Comparison of ENCODE assay signal across 3 cellular contexts in the genomic region with DNA sequence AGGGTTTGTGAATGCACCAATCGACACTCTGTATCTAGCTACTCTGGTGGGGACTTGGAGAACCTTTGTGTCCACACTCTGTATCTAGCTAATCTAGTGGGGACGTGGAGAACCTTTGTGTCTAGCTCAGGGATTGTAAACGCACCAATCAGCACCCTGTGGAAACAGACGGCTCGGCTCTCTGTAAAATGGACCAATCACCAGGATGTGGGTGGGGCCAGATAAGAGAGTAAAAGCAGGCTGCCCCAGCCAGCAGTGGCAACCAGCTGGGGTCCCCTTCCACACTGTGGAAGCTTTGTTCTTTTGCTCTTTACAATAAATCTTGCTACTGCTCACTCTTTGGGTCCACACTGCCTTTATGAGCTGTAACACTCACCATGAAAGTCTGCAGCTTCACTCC. TPM values are rescaled to one million over a fixed set of nuclear protein-coding genes. Genes with fewer than 3 reads are reported as not detected.
"Had no signal": no experiment of that assay in that cellular context is flagged by ENCODE, and none has a peak within 500 bp of the region (broad histone marks: within the 10 kb centered on the region; RNA-seq: fewer than 3 reads in every experiment).

No MANE protein-coding gene starts in this region.

RNA-seq across cellular contexts. Expression of a gene that starts 8.3 kb away (rescaled TPM):
- total RNA-seq: activated T-helper 1 cell treated with anti-CD3 and anti-CD28 coated beads, Interleukin-12 subunit alpha, Interleukin-12 subunit beta, Interleukin-2, Interleukin-4 antibody, amounts not matched to agents 30 ng/mL and 10 ng/mL and 1 ng/mL, durations not matched to agents 14 hours and 24 hours and 36 hours; ascending aorta; SK-MEL-5 had no signal
